Comparison of ENCODE assay signal across 21 cellular contexts in the genomic region with DNA sequence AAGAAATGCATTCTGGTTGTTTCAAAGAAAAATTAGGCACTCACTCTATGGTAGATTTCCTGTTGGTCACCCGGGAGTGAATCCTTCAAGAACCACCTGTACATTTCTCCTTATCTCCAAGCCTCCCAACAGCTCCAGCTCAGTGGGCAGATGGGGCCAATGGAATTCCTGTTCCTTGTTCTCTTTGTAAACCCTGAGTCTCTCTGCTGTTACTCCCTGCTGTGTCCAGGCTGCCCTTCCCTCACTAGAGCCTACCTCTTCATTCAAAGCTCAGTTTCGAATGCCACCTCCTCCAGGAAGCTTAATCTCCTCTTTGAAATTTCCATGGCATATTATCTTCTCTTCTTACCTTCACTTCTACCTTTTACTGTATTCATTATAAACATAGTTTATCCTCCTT. TPM values are rescaled to one million over a fixed set of nuclear protein-coding genes. Genes with fewer than 3 reads are reported as not detected.
"Had no signal": no experiment of that assay in that cellular context is flagged by ENCODE, and none has a peak within 500 bp of the region (broad histone marks: within the 10 kb centered on the region; RNA-seq: fewer than 3 reads in every experiment).

No MANE protein-coding gene starts in this region.

- H3K9me3 ChIP-seq: esophagus muscularis mucosa, gastroesophageal sphincter, neutrophil, psoas muscle, right lobe of liver, testis, tibial nerve, upper lobe of right lung, vagina had no signal

- H3K36me3 ChIP-seq: esophagus muscularis mucosa, gastroesophageal sphincter, neutrophil, right lobe of liver, tibial nerve, upper lobe of right lung, vagina had no signal

- H3K4me3 ChIP-seq: esophagus muscularis mucosa, gastroesophageal sphincter, psoas muscle, right lobe of liver, testis, tibial nerve, upper lobe of right lung, vagina had no signal

- FAIRE-seq: islet of Langerhans had no signal

- H3K27me3 ChIP-seq: testis, vagina had no signal

- DNase-seq: effector memory CD4-positive, alpha-beta T cell; glutamatergic neuron; kidney glomerular epithelial cell; naive thymus-derived CD4-positive, alpha-beta T cell; nephron progenitor cell; psoas muscle; retina; right lobe of liver; stimulated activated CD4-positive, alpha-beta T cell treated with anti-CD3 and anti-CD28 coated beads, Interleukin-1b, Interleukin-23, amount 100 ng/mL, for 48 hours; stimulated activated CD4-positive, alpha-beta T cell treated with anti-CD3 and anti-CD28 coated beads, Interleukin-4, amount 100 ng/mL, for 4 hours; stimulated activated naive B cell treated with anti-CD40 and anti-IgM and Interleukin-4, amounts not matched to agents 10 μg/mL and 1 μg/mL and 100 μg/mL, for 72 hours; stimulated activated naive CD8-positive, alpha-beta T cell treated with anti-CD3 and anti-CD28 coated beads, Interleukin-15, amount 100 ng/mL, for 72 hours; testis; upper lobe of right lung had no signal

- ATAC-seq: gastroesophageal sphincter; naive thymus-derived CD4-positive, alpha-beta T cell; psoas muscle; right lobe of liver; stimulated activated naive B cell treated with anti-CD40 and anti-IgM and Interleukin-4, amounts not matched to agents 10 μg/mL and 1 μg/mL and 100 μg/mL, for 72 hours; stimulated activated naive CD8-positive, alpha-beta T cell treated with anti-CD3 and anti-CD28 coated beads, Interleukin-15, amount 100 ng/mL, for 72 hours; upper lobe of right lung had no signal

- H3K27ac ChIP-seq: epithelial cell of prostate, esophagus muscularis mucosa, gastroesophageal sphincter, neutrophil, psoas muscle, right lobe of liver, testis, tibial nerve, upper lobe of right lung, vagina had no signal

- H3K4me1 ChIP-seq: psoas muscle, testis had no signal

RNA-seq across cellular contexts. Expression of gene BMPER, which starts 3.5 kb away (rescaled TPM):
- polyA plus RNA-seq: naive thymus-derived CD4-positive, alpha-beta T cell had no signal
